In genomic region chr19:49882643-49883042, GRCh38 we compare ENCODE assay signal across 15 cellular contexts. TPM values are rescaled to one million over a fixed set of nuclear protein-coding genes. Genes with fewer than 3 reads are reported as not detected.
DNase-seq lines count a peak whose midpoint lies in the region; ATAC-seq lines count a peak whose summit lies in the region.
"Had no signal": no experiment of that assay in that cellular context is flagged by ENCODE, and none has a peak within 500 bp of the region (broad histone marks: within the 10 kb centered on the region; RNA-seq: fewer than 3 reads in every experiment).

No MANE protein-coding gene starts in this region.

- peaks cover 5% of the 10 kb centered on the region for H3K36me3 Mint-ChIP-seq in T-helper 17 cell (ENCODE audit: low read depth)
- no peaks in the 10 kb centered on the region for H3K36me3 Mint-ChIP-seq in dendritic cell treated with granulocyte-macrophage colony-stimulating factor and Interleukin-4, amounts not matched to agents 40 ng/mL and 50 ng/mL, for 4 days (ENCODE audit: low read depth)
- H3K36me3 Mint-ChIP-seq in activated CD4-positive, alpha-beta memory T cell treated with anti-CD3 and anti-CD28 coated beads, Interleukin-2, amount 10 ng/mL, durations not matched to agents 7 days and 5 days (ENCODE audit: low read depth), result peaks cover 53% of the 10 kb centered on the region

- DNase-seq in T-helper 17 cell (no peak), sciatic nerve (ENCODE audit: low spot score) (peak; percentile 55), COR-L47 (lab: John Stamatoyannopoulos, UW) (no peak)
- no peak for DNase-seq in activated CD4-positive, alpha-beta memory T cell treated with anti-CD3 and anti-CD28 coated beads, Interleukin-2, amount 10 ng/mL, durations not matched to agents 7 days and 5 days
- no peak for DNase-seq in activated T-cell treated with anti-CD3 and anti-CD28 coated beads, Interleukin-2, amount 50 U/mL, for 1 hour
- DNase-seq: ACHN, AML-193, Calu3, DMS79 treated with DMSO at 0.1 percent for 48 hours, GF-D8, HFFc6 had no signal

- POLR2A ChIA-PET in activated CD4-positive, alpha-beta memory T cell treated with anti-CD3 and anti-CD28 coated beads, Interleukin-2, amount 10 ng/mL, durations not matched to agents 7 days and 5 days (lab: Charles Lee), result interaction anchor here (1.9 to 2.2 kb wide), 2 partner anchors 46 to 69 kb away, joined by 5 to 9 read pairs; partner anchors contain the start of genes ATF5, FUZ and NUP62

- H3K27ac Mint-ChIP-seq in T-helper 17 cell, result peak overlapping the region; percentile 88
- peak overlapping the region; percentile 12 for H3K27ac Mint-ChIP-seq in dendritic cell treated with granulocyte-macrophage colony-stimulating factor and Interleukin-4, amounts not matched to agents 40 ng/mL and 50 ng/mL, for 4 days
- H3K27ac Mint-ChIP-seq in activated CD4-positive, alpha-beta memory T cell treated with anti-CD3 and anti-CD28 coated beads, Interleukin-2, amount 10 ng/mL, durations not matched to agents 7 days and 5 days, result no peak overlapping the region
- H3K27ac Mint-ChIP-seq: HFFc6 had no signal

- H3K9me3 Mint-ChIP-seq in dendritic cell treated with granulocyte-macrophage colony-stimulating factor and Interleukin-4, amounts not matched to agents 40 ng/mL and 50 ng/mL, for 4 days, result no peaks in the 10 kb centered on the region
- no peaks in the 10 kb centered on the region for H3K9me3 Mint-ChIP-seq in activated CD4-positive, alpha-beta memory T cell treated with anti-CD3 and anti-CD28 coated beads, Interleukin-2, amount 10 ng/mL, durations not matched to agents 7 days and 5 days
- H3K9me3 Mint-ChIP-seq: CD4-positive, alpha-beta memory T cell; HFFc6 had no signal

- CTCF ChIA-PET in activated CD4-positive, alpha-beta memory T cell treated with anti-CD3 and anti-CD28 coated beads, Interleukin-2, amount 10 ng/mL, durations not matched to agents 7 days and 5 days (lab: Charles Lee), result no interaction called here

- ATAC-seq in T-helper 17 cell (no peak), sciatic nerve (no peak)
- ATAC-seq: GM23338, HCT116 had no signal

- H3K27me3 Mint-ChIP-seq in T-helper 17 cell, result no peaks in the 10 kb centered on the region
- H3K27me3 Mint-ChIP-seq in dendritic cell treated with granulocyte-macrophage colony-stimulating factor and Interleukin-4, amounts not matched to agents 40 ng/mL and 50 ng/mL, for 4 days, result no peaks in the 10 kb centered on the region
- no peaks in the 10 kb centered on the region for H3K27me3 Mint-ChIP-seq in activated CD4-positive, alpha-beta memory T cell treated with anti-CD3 and anti-CD28 coated beads, Interleukin-2, amount 10 ng/mL, durations not matched to agents 7 days and 5 days
- H3K27me3 Mint-ChIP-seq: CD4-positive, alpha-beta memory T cell had no signal

- H3K9me3 ChIP-seq in T-helper 17 cell (ENCODE audit: control insufficient read depth, low read length, poor library complexity, severe bottlenecking), result no peaks in the 10 kb centered on the region

- intact Hi-C loops in dendritic cell treated with granulocyte-macrophage colony-stimulating factor and Interleukin-4, amounts not matched to agents 40 ng/mL and 50 ng/mL, for 4 days (cut with micrococcal nuclease), result no loop called here
- intact Hi-C loops in sciatic nerve (cut with DNase I), result no loop called here

- H3K4me3 Mint-ChIP-seq in T-helper 17 cell, result no peak overlapping the region
- H3K4me3 Mint-ChIP-seq in dendritic cell treated with granulocyte-macrophage colony-stimulating factor and Interleukin-4, amounts not matched to agents 40 ng/mL and 50 ng/mL, for 4 days, result no peak overlapping the region
- H3K4me3 Mint-ChIP-seq in activated CD4-positive, alpha-beta memory T cell treated with anti-CD3 and anti-CD28 coated beads, Interleukin-2, amount 10 ng/mL, durations not matched to agents 7 days and 5 days, result no peak overlapping the region
- H3K4me3 Mint-ChIP-seq: CD4-positive, alpha-beta memory T cell; GM23338; HFFc6 had no signal

- peaks cover 11% of the 10 kb centered on the region for H3K4me1 Mint-ChIP-seq in T-helper 17 cell
- H3K4me1 Mint-ChIP-seq in dendritic cell treated with granulocyte-macrophage colony-stimulating factor and Interleukin-4, amounts not matched to agents 40 ng/mL and 50 ng/mL, for 4 days (ENCODE audit: low read depth), result peaks cover 75% of the 10 kb centered on the region
- H3K4me1 Mint-ChIP-seq in activated CD4-positive, alpha-beta memory T cell treated with anti-CD3 and anti-CD28 coated beads, Interleukin-2, amount 10 ng/mL, durations not matched to agents 7 days and 5 days, result peaks cover 20% of the 10 kb centered on the region

RNA-seq across cellular contexts. Expression of gene TBC1D17, which starts 5.1 kb away (rescaled TPM):
- total RNA-seq in T-helper 17 cell (10 to 100 TPM; 44.1 to 57.3 TPM), sciatic nerve (64.8 TPM)
- total RNA-seq in activated CD4-positive, alpha-beta memory T cell treated with anti-CD3 and anti-CD28 coated beads, Interleukin-2, amount 10 ng/mL, durations not matched to agents 7 days and 5 days, result 10 to 100 TPM; 42.3 to 47.6 TPM

RNA-seq across cellular contexts. Expression of gene AKT1S1, which starts 5.5 kb away (rescaled TPM):
- total RNA-seq in T-helper 17 cell, result 10 to 100 TPM; 19.2 to 33.8 TPM
- total RNA-seq in sciatic nerve, result 36.6 TPM
- total RNA-seq in activated CD4-positive, alpha-beta memory T cell treated with anti-CD3 and anti-CD28 coated beads, Interleukin-2, amount 10 ng/mL, durations not matched to agents 7 days and 5 days, result 10 to 100 TPM; 20.2 to 23.0 TPM

RNA-seq across cellular contexts. Expression of gene IL4I1, which starts 14.0 kb away (rescaled TPM):
- total RNA-seq in T-helper 17 cell (100 to 1,000 TPM in 1 of 2 donors, 10 to 100 TPM in 1; 47.8 to 107 TPM), sciatic nerve (4.6 TPM)
- total RNA-seq in activated CD4-positive, alpha-beta memory T cell treated with anti-CD3 and anti-CD28 coated beads, Interleukin-2, amount 10 ng/mL, durations not matched to agents 7 days and 5 days, result 10 to 100 TPM; 25.7 to 26.4 TPM

RNA-seq across cellular contexts. Expression of gene PNKP, which starts 15.3 kb away (rescaled TPM):
- total RNA-seq in T-helper 17 cell (100 to 1,000 TPM; 170 to 196 TPM), sciatic nerve (66.6 TPM)
- 100 to 1,000 TPM; 121 to 129 TPM for total RNA-seq in activated CD4-positive, alpha-beta memory T cell treated with anti-CD3 and anti-CD28 coated beads, Interleukin-2, amount 10 ng/mL, durations not matched to agents 7 days and 5 days

RNA-seq across cellular contexts. Expression of gene PTOV1, which starts 31.7 kb away (rescaled TPM):
- total RNA-seq in T-helper 17 cell (100 to 1,000 TPM; 125 to 162 TPM), sciatic nerve (143 TPM)
- total RNA-seq in activated CD4-positive, alpha-beta memory T cell treated with anti-CD3 and anti-CD28 coated beads, Interleukin-2, amount 10 ng/mL, durations not matched to agents 7 days and 5 days, result 10 to 100 TPM; 69.3 to 71.7 TPM
